Comparison of ENCODE assay signal across 20 cellular contexts in genomic region chr17:1553354-1554266, GRCh38. TPM values are rescaled to one million over a fixed set of nuclear protein-coding genes. Genes with fewer than 3 reads are reported as not detected.
DNase-seq lines count a peak whose midpoint lies in the region; FAIRE-seq and TF ChIP-seq lines count a peak whose summit lies in the region.
"Had no signal": no experiment of that assay in that cellular context is flagged by ENCODE, and none has a peak within 500 bp of the region (broad histone marks: within the 10 kb centered on the region; RNA-seq: fewer than 3 reads in every experiment).

No MANE protein-coding gene starts in this region.

- peaks cover 90% of the 10 kb centered on the region for H3K36me3 Mint-ChIP-seq in activated T-cell treated with anti-CD3 and anti-CD28 coated beads, Interleukin-2, amount 50 U/mL, for 24 hours (ENCODE audit: low read depth)
- H3K36me3 Mint-ChIP-seq in type B pancreatic cell = peaks cover 16% of the 10 kb centered on the region

- H3K27ac Mint-ChIP-seq in activated T-cell treated with anti-CD3 and anti-CD28 coated beads, Interleukin-2, amount 50 U/mL, for 24 hours = peak overlapping the region; percentile 44
- H3K27ac Mint-ChIP-seq in type B pancreatic cell = peak overlapping the region; percentile 31
- H3K27ac Mint-ChIP-seq: activated T-helper 17 cell treated with anti-CD3 and anti-CD28 coated beads, Interleukin-2, amount 50 U/mL, for 72 hours; stimulated activated naive CD8-positive, alpha-beta T cell treated with anti-CD3 and anti-CD28 coated beads, Interleukin-15, Interleukin-2, amounts not matched to agents 100 ng/mL and 50 ng/mL, for 24 hours had no signal

- H3K9me1 ChIP-seq in endothelial cell of umbilical vein (replicated peaks; ENCODE audit: control insufficient read depth, extremely low read depth, insufficient read depth, low read length) = no peaks in the 10 kb centered on the region

- peaks cover 6% of the 10 kb centered on the region for H3K79me1 ChIP-seq in neuronal stem cell (ENCODE audit: low read depth, low read length)

- no peaks in the 10 kb centered on the region for H3K9me3 ChIP-seq in endothelial cell of umbilical vein (replicated peaks; ENCODE audit: control insufficient read depth, insufficient read depth, low read length)
- H3K9me3 ChIP-seq in neuronal stem cell (replicated peaks in 1 of 2; ENCODE audit: control insufficient read depth in 2 of 2, insufficient read depth in 1 of 2, low read depth in 1 of 2, low read length in 2 of 2) = no peaks in the 10 kb centered on the region
- no peaks in the 10 kb centered on the region for H3K9me3 ChIP-seq in OCI-LY7 (ENCODE audit: low read length)
- H3K9me3 ChIP-seq: BE2C, HAP-1 had no signal

- H3K27me3 ChIP-seq in endothelial cell of umbilical vein (ENCODE audit: control insufficient read depth in 2 of 2, insufficient read depth in 2 of 2, low read length in 2 of 2) (no peaks in the 10 kb centered on the region), neuronal stem cell (ENCODE audit: control insufficient read depth in 3 of 3, insufficient read depth in 3 of 3, low read depth in 1 of 3, low read length in 3 of 3) (no peaks in the 10 kb centered on the region)
- H3K27me3 ChIP-seq: BE2C, brain microvascular endothelial cell had no signal

- WGBS in neuronal stem cell (ENCODE audit: extremely low coverage in 2 of 2, insufficient read length in 2 of 2, insufficient replicate concordance in 1 of 2), 2 donors = no CpG with 5 or more reads among the region's 12 CpGs

- no peak overlapping the region for H2BK15ac ChIP-seq in neuronal stem cell (ENCODE audit: low read length)

- TF ChIP-seq CTCF in endothelial cell of umbilical vein (IDR thresholded peaks at IDR 0.05; ENCODE audit: extremely low read depth in 1 of 2, insufficient read depth in 1 of 2, low read depth in 1 of 2, low read length in 2 of 2) = no peak
- no peak for TF ChIP-seq CTCF in type B pancreatic cell (conservative IDR thresholded peaks at IDR 0.05)
- TF ChIP-seq CTCF in OCI-LY7 (conservative IDR thresholded peaks at IDR 0.05; ENCODE audit: low read length) = no peak

- intact Hi-C loops in endothelial cell of umbilical vein (cut with micrococcal nuclease) (no loop called here), OCI-LY7 (cut with micrococcal nuclease; ENCODE audit: unreplicated experiment) (no loop called here)

- H4K91ac ChIP-seq in neuronal stem cell (ENCODE audit: low read depth, low read length, poor library complexity) = no peak overlapping the region

- CTCF ChIA-PET in endothelial cell of umbilical vein (lab: Charles Lee) (interaction anchor here (0.6 to 1.3 kb wide), 4 partner anchors 27 to 105 kb away, joined by 3 to 5 read pairs (median 4); no protein-coding TSS in a partner anchor), OCI-LY7 (lab: Charles Lee; ENCODE audit: unreplicated experiment) (no interaction called here)

- no peak overlapping the region for H4K8ac ChIP-seq in neuronal stem cell (ENCODE audit: low read depth, low read length)

- H3K4me2 ChIP-seq in endothelial cell of umbilical vein (ENCODE audit: insufficient read depth, low read length) (no peak overlapping the region), neuronal stem cell (ENCODE audit: insufficient read depth, low read length, poor library complexity, severe bottlenecking) (no peak overlapping the region), OCI-LY7 (ENCODE audit: low read length) (no peak overlapping the region)

- H2BK12ac ChIP-seq in neuronal stem cell (ENCODE audit: low read length) = no peak overlapping the region

- no peak overlapping the region for H2AK5ac ChIP-seq in neuronal stem cell (ENCODE audit: low read depth, low read length)

- no peak for TF ChIP-seq POLR2A in endothelial cell of umbilical vein (IDR thresholded peaks at IDR 0.05; ENCODE audit: low read depth, low read length)

- no peaks in the 10 kb centered on the region for H3K9me2 ChIP-seq in OCI-LY7 (ENCODE audit: insufficient read depth, low read length)

- H3K27ac ChIP-seq in endothelial cell of umbilical vein (ENCODE audit: insufficient read depth, low read depth, low read length) (no peak overlapping the region), neuronal stem cell (replicated peaks; ENCODE audit: low read length) (no peak overlapping the region), OCI-LY7 (ENCODE audit: low read depth, low read length, poor library complexity, severe bottlenecking) (no peak overlapping the region)
- H3K27ac ChIP-seq: brain microvascular endothelial cell, coronary artery, parathyroid adenoma had no signal

- H3K23ac ChIP-seq in neuronal stem cell (ENCODE audit: low read depth, low read length, poor library complexity) = no peak overlapping the region

- no peak overlapping the region for H3K4me3 Mint-ChIP-seq in activated T-cell treated with anti-CD3 and anti-CD28 coated beads, Interleukin-2, amount 50 U/mL, for 24 hours
- no peak overlapping the region for H3K4me3 Mint-ChIP-seq in type B pancreatic cell
- H3K4me3 Mint-ChIP-seq: activated T-helper 17 cell treated with anti-CD3 and anti-CD28 coated beads, Interleukin-2, amount 50 U/mL, for 72 hours; immature natural killer cell; naive thymus-derived CD4-positive, alpha-beta T cell; stimulated activated naive CD8-positive, alpha-beta T cell treated with anti-CD3 and anti-CD28 coated beads, Interleukin-15, Interleukin-2, amounts not matched to agents 100 ng/mL and 50 ng/mL, for 24 hours had no signal

- H3K4me1 Mint-ChIP-seq in activated T-cell treated with anti-CD3 and anti-CD28 coated beads, Interleukin-2, amount 50 U/mL, for 24 hours (ENCODE audit: low read depth) = peaks cover 10% of the 10 kb centered on the region
- H3K4me1 Mint-ChIP-seq in type B pancreatic cell (ENCODE audit: unreplicated experiment) = peaks cover 17% of the 10 kb centered on the region

- H4K20me1 ChIP-seq in endothelial cell of umbilical vein (replicated peaks; ENCODE audit: control insufficient read depth, extremely low read depth, insufficient read depth, low read length) (no peaks in the 10 kb centered on the region), OCI-LY7 (ENCODE audit: insufficient read depth, low read length) (peaks cover 7% of the 10 kb centered on the region; the same call in 1 of the 2 replicates)

- H3K79me2 ChIP-seq in endothelial cell of umbilical vein (ENCODE audit: control insufficient read depth, insufficient read depth, low read length) (peaks cover 44% of the 10 kb centered on the region), OCI-LY7 (ENCODE audit: insufficient read depth, low read depth, low read length) (no peaks in the 10 kb centered on the region)

- DNase-seq in activated T-cell treated with anti-CD3 and anti-CD28 coated beads, Interleukin-2, amount 50 U/mL, for 24 hours = no peak
- DNase-seq in activated T-cell treated with anti-CD3 and anti-CD28 coated beads, Interleukin-2, amount 50 U/mL, for 48 hours = no peak
- DNase-seq in endothelial cell of umbilical vein (ENCODE audit: low read depth, low spot score) = peak; percentile 39
- no peak for DNase-seq in neuronal stem cell (ENCODE audit: low spot score)
- DNase-seq in type B pancreatic cell (ENCODE audit: extremely low spot score, unreplicated experiment) = no peak
- DNase-seq in OCI-LY7 (ENCODE audit: low spot score) = no peak
- no peak for DNase-seq in ACHN
- no peak for DNase-seq in NOMO-1 treated with dmso at 0.1 percent for 144 hours (lab: John Stamatoyannopoulos, UW; ENCODE audit: unreplicated experiment)
- DNase-seq: activated CD4-positive, alpha-beta T cell treated with anti-CD3 and anti-CD28 coated beads for 1 hour; BE2C; brain microvascular endothelial cell; COR-L47; immature natural killer cell; naive thymus-derived CD4-positive, alpha-beta T cell; NCI-H510A treated with DMSO at 0.1 percent for 48 hours had no signal

- H3K14ac ChIP-seq in neuronal stem cell (ENCODE audit: low read length) = no peak overlapping the region

- H2AFZ ChIP-seq in endothelial cell of umbilical vein (ENCODE audit: low read depth, low read length) (no peak overlapping the region), neuronal stem cell (ENCODE audit: low read length) (no peak overlapping the region), OCI-LY7 (ENCODE audit: low read length) (no peak overlapping the region)
- H2AFZ ChIP-seq: parathyroid adenoma had no signal

- BruUV-seq in endothelial cell of umbilical vein (replicated peaks; lab: Mats Ljungman, UMichigan) = no TSS peak
- BruUV-seq in OCI-LY7 (replicated peaks; lab: Mats Ljungman, UMichigan) = no TSS peak

- dilution Hi-C loops in endothelial cell of umbilical vein (cut with MboI; ENCODE audit: extremely low pct_ligation_motif_present, low sequenced_read_pairs) = no loop called here

- H3K36me3 ChIP-seq in endothelial cell of umbilical vein (ENCODE audit: control insufficient read depth in 2 of 2, extremely low read depth in 1 of 2, insufficient read depth in 2 of 2, low read length in 2 of 2) (peaks cover 8 to 26% of the 10 kb centered on the region in 2 experiments), neuronal stem cell (replicated peaks in 1 of 2; ENCODE audit: control insufficient read depth in 2 of 2, insufficient read depth in 2 of 2, low read length in 2 of 2) (peaks cover 21 to 89% of the 10 kb centered on the region in 2 donors), OCI-LY7 (ENCODE audit: insufficient read depth, low read length) (peaks cover 31% of the 10 kb centered on the region)

- no peaks in the 10 kb centered on the region for H3K27me3 Mint-ChIP-seq in activated T-cell treated with anti-CD3 and anti-CD28 coated beads, Interleukin-2, amount 50 U/mL, for 24 hours
- no peaks in the 10 kb centered on the region for H3K27me3 Mint-ChIP-seq in type B pancreatic cell
- H3K27me3 Mint-ChIP-seq: activated T-helper 17 cell treated with anti-CD3 and anti-CD28 coated beads, Interleukin-2, amount 50 U/mL, for 72 hours; naive thymus-derived CD4-positive, alpha-beta T cell; stimulated activated naive CD8-positive, alpha-beta T cell treated with anti-CD3 and anti-CD28 coated beads, Interleukin-15, Interleukin-2, amounts not matched to agents 100 ng/mL and 50 ng/mL, for 24 hours had no signal

- H3K4me3 ChIP-seq in endothelial cell of umbilical vein (replicated peaks in 1 of 3; ENCODE audit: insufficient read depth in 1 of 3, low read depth in 1 of 3, low read length in 3 of 3) (no peak overlapping the region), neuronal stem cell (ENCODE audit: low read length in 2 of 2) (no peak overlapping the region), OCI-LY7 (ENCODE audit: low read depth, low read length, poor library complexity, severe bottlenecking) (no peak overlapping the region)
- H3K4me3 ChIP-seq: coronary artery, HAP-1 had no signal

- H3K9ac ChIP-seq in endothelial cell of umbilical vein (replicated peaks; ENCODE audit: extremely low read depth, insufficient read depth, low read length) = no peak overlapping the region
- peak overlapping the region; percentile 32 for H3K9ac ChIP-seq in neuronal stem cell (ENCODE audit: low read depth, low read length, poor library complexity)
- H3K9ac ChIP-seq: parathyroid adenoma had no signal

- no peaks in the 10 kb centered on the region for H3K9me3 Mint-ChIP-seq in activated T-cell treated with anti-CD3 and anti-CD28 coated beads, Interleukin-2, amount 50 U/mL, for 24 hours
- no peaks in the 10 kb centered on the region for H3K9me3 Mint-ChIP-seq in type B pancreatic cell
- H3K9me3 Mint-ChIP-seq: activated T-helper 17 cell treated with anti-CD3 and anti-CD28 coated beads, Interleukin-2, amount 50 U/mL, for 72 hours; immature natural killer cell; naive thymus-derived CD4-positive, alpha-beta T cell; stimulated activated naive CD8-positive, alpha-beta T cell treated with anti-CD3 and anti-CD28 coated beads, Interleukin-15, Interleukin-2, amounts not matched to agents 100 ng/mL and 50 ng/mL, for 24 hours had no signal

- FAIRE-seq in endothelial cell of umbilical vein (lab: Jason Lieb, UNC) = peak; percentile 73

- POLR2A ChIA-PET in endothelial cell of umbilical vein (lab: Charles Lee) (no interaction called here), OCI-LY7 (lab: Charles Lee) (interaction anchor here (0.6 to 1.2 kb wide), 3 partner anchors 10 to 82 kb away, joined by 3 to 5 read pairs (median 3); no protein-coding TSS in a partner anchor)

- H2BK120ac ChIP-seq in neuronal stem cell (ENCODE audit: low read depth, low read length) = no peak overlapping the region

- no peak overlapping the region for H3K18ac ChIP-seq in neuronal stem cell (ENCODE audit: low read length)

- peaks cover 23% of the 10 kb centered on the region for H3K4me1 ChIP-seq in endothelial cell of umbilical vein (ENCODE audit: control insufficient read depth, extremely low read depth, insufficient read depth, low read length)
- peaks cover 0 to 3% of the 10 kb centered on the region in 2 donors for H3K4me1 ChIP-seq in neuronal stem cell (ENCODE audit: control insufficient read depth in 2 of 2, insufficient read depth in 1 of 2, low read depth in 1 of 2, low read length in 2 of 2)
- H3K4me1 ChIP-seq in OCI-LY7 (ENCODE audit: insufficient read depth, low read length, poor library complexity, severe bottlenecking) = peaks cover 15% of the 10 kb centered on the region
- H3K4me1 ChIP-seq: HAP-1 had no signal

- no peak overlapping the region for H3K4ac ChIP-seq in neuronal stem cell (ENCODE audit: low read length)

- in situ Hi-C loops in ACHN (cut with HindIII; ENCODE audit: low pct_ligation_motif_present, low pct_unique_long_range_greater_than_20kb, low sequenced_read_pairs) = no loop called here

- H2BK5ac ChIP-seq in neuronal stem cell (ENCODE audit: low read length) = no peak overlapping the region

RNA-seq across cellular contexts. Expression of gene PITPNA, which starts 9.0 kb away (rescaled TPM):
- total RNA-seq in endothelial cell of umbilical vein = 99.6 and 113 TPM in 2 replicates
- polyA plus RNA-seq in endothelial cell of umbilical vein = 50.3 and 57.0 TPM in 2 replicates
- 58.9 and 67.9 TPM in 2 replicates for polyA plus RNA-seq in endothelial cell of umbilical vein (2011; cell fraction: cytosol; rRNA removed)
- polyA plus RNA-seq in endothelial cell of umbilical vein (2011; cell fraction: nucleus; rRNA removed) = 56.8 and 62.1 TPM in 2 replicates
- polyA plus RNA-seq in endothelial cell of umbilical vein (2012) = 80.1 and 106 TPM in 2 replicates
- 48.6 and 60.0 TPM in 2 replicates for polyA minus RNA-seq in endothelial cell of umbilical vein
- polyA minus RNA-seq in endothelial cell of umbilical vein (2011; cell fraction: cytosol; rRNA and poly(A)+ RNA removed) = 18.6 TPM
- 16.0 and 16.9 TPM in 2 replicates for polyA minus RNA-seq in endothelial cell of umbilical vein (2011; cell fraction: nucleus; rRNA and poly(A)+ RNA removed)
- polyA plus RNA-seq in neuronal stem cell (2013, experiment 1 of 2) = 62.6 TPM
- polyA plus RNA-seq in neuronal stem cell (2013, experiment 2 of 2) = 64.6 TPM
- total RNA-seq in type B pancreatic cell (ENCODE audit: low replicate concordance) = 64.5 and 76.1 TPM in 2 replicates
- 15.0 and 27.7 TPM in 2 replicates for total RNA-seq in OCI-LY7 (2014; rRNA removed; shearing (Covaris generic))
- total RNA-seq in OCI-LY7 (2022) = 51.2 and 51.8 TPM in 2 replicates

RNA-seq across cellular contexts. Expression of gene INPP5K, which starts 37.2 kb away (rescaled TPM):
- total RNA-seq in endothelial cell of umbilical vein (41.3 and 44.2 TPM in 2 replicates), type B pancreatic cell (ENCODE audit: low replicate concordance) (21.2 and 29.7 TPM in 2 replicates), OCI-LY7 (2022) (40.7 and 47.0 TPM in 2 replicates)
- 53.8 and 54.1 TPM in 2 replicates for polyA plus RNA-seq in endothelial cell of umbilical vein
- 30.0 and 33.1 TPM in 2 replicates for polyA plus RNA-seq in endothelial cell of umbilical vein (2011; cell fraction: cytosol; rRNA removed)
- polyA plus RNA-seq in endothelial cell of umbilical vein (2011; cell fraction: nucleus; rRNA removed) = 49.9 and 59.3 TPM in 2 replicates
- 31.5 and 37.8 TPM in 2 replicates for polyA plus RNA-seq in endothelial cell of umbilical vein (2012)
- polyA minus RNA-seq in endothelial cell of umbilical vein = 74.5 and 93.9 TPM in 2 replicates
- 28.6 TPM for polyA minus RNA-seq in endothelial cell of umbilical vein (2011; cell fraction: cytosol; rRNA and poly(A)+ RNA removed)
- 34.6 and 44.4 TPM in 2 replicates for polyA minus RNA-seq in endothelial cell of umbilical vein (2011; cell fraction: nucleus; rRNA and poly(A)+ RNA removed)
- polyA plus RNA-seq in neuronal stem cell (2013, experiment 1 of 2) = 11.1 TPM
- 10.1 TPM for polyA plus RNA-seq in neuronal stem cell (2013, experiment 2 of 2)
- 23.4 and 28.8 TPM in 2 replicates for total RNA-seq in OCI-LY7 (2014; rRNA removed; shearing (Covaris generic))
